ENCODE assay signal across 3 cellular contexts in genomic region chr5:31479706-31480105, GRCh38.
TF ChIP-seq lines count a peak whose summit lies in the region.

No MANE protein-coding gene starts in this region.

TF ChIP-seq in GM12891, 5 proteins besides CTCF, POLR2A, EP300 and RAD21:
- no peak for TF ChIP-seq POLR2AphosphoS5 (IDR thresholded peaks at IDR 0.05; ENCODE audit: low read depth, low read length)
- TF ChIP-seq SPI1 (IDR thresholded peaks at IDR 0.05; ENCODE audit: low read depth, low read length), result peak; percentile 53
- no peak for TF ChIP-seq PAX5 (IDR thresholded peaks at IDR 0.05; ENCODE audit: insufficient read depth, low read length, severe bottlenecking)

TF ChIP-seq in IMR-90, 13 proteins besides CTCF, POLR2A, EP300 and RAD21:
- TF ChIP-seq MAZ (IDR thresholded peaks at IDR 0.05; ENCODE audit: borderline replicate concordance, low read depth, low read length), result no peak
- TF ChIP-seq CHD1 (IDR thresholded peaks at IDR 0.05; ENCODE audit: low read depth, low read length), result no peak
- TF ChIP-seq NFE2L2 (IDR thresholded peaks at IDR 0.05; ENCODE audit: low read depth, low read length), result no peak
- TF ChIP-seq RCOR1 (IDR thresholded peaks at IDR 0.05; ENCODE audit: insufficient replicate concordance, low read length), result no peak
- TF ChIP-seq CEBPB (IDR thresholded peaks at IDR 0.05; ENCODE audit: low read depth, low read length), result no peak
- TF ChIP-seq BHLHE40 (IDR thresholded peaks at IDR 0.05; ENCODE audit: low read depth, low read length), result no peak
- TF ChIP-seq SMC3 (IDR thresholded peaks at IDR 0.05; ENCODE audit: low read depth, low read length), result no peak
- TF ChIP-seq MXI1 (IDR thresholded peaks at IDR 0.05; ENCODE audit: borderline replicate concordance, low read depth, low read length), result no peak
- TF ChIP-seq FOS (IDR thresholded peaks at IDR 0.05; ENCODE audit: low read depth, low read length), result no peak
- no peak for TF ChIP-seq MAFK (IDR thresholded peaks at IDR 0.05; ENCODE audit: low read depth, low read length)
- no peak for TF ChIP-seq ELK1 (IDR thresholded peaks at IDR 0.05; ENCODE audit: borderline replicate concordance, low read depth, low read length)
- no peak for TF ChIP-seq RFX5 (IDR thresholded peaks at IDR 0.05; ENCODE audit: low read depth, low read length)
TF ChIP-seq in IMR-90: peak in this region for 0.

TF ChIP-seq in GM12878, 131 proteins besides CTCF, POLR2A, EP300 and RAD21:
- TF ChIP-seq IKZF2 (IDR thresholded peaks at IDR 0.05) (no peak), SMAD1 (IDR thresholded peaks at IDR 0.05; ENCODE audit: low read depth, partially characterized antibody) (no peak), SPI1 (IDR thresholded peaks at IDR 0.05; ENCODE audit: borderline replicate concordance, insufficient read depth, low read depth, low read length) (peak; percentile 21; the same call in 1 of the 2 replicates), PAX8 (IDR thresholded peaks at IDR 0.05) (no peak)
TF ChIP-seq in GM12878: peak in this region for 1.
